10 cellular contexts compared by ENCODE assay signal in the genomic region with DNA sequence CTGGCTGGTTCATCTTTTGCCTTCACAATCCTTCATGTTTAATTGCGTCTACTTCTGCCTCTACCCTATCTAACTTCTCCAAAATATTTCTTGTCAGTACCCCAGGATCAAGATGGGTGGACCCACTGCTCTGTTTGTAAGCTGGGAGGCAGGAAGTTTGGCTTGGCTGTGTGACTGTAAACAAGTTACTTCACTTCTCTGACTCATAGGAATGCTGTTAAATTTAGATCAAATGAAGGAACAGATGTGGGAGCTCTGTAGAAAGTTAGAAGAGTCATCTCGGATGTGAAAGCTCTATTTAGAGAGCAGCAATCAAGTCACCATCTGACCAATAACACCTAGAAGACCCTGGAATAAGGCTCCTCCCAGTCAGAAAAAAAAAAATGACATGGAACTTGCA. TPM values are rescaled to one million over a fixed set of nuclear protein-coding genes. Genes with fewer than 3 reads are reported as not detected.
DNase-seq lines count a peak whose midpoint lies in the region; ATAC-seq and TF ChIP-seq lines count a peak whose summit lies in the region.
"Had no signal": no experiment of that assay in that cellular context is flagged by ENCODE, and none has a peak within 500 bp of the region (broad histone marks: within the 10 kb centered on the region; RNA-seq: fewer than 3 reads in every experiment).

No MANE protein-coding gene starts in this region.

- H3K36me3 Mint-ChIP-seq in endodermal cell (ENCODE audit: low read depth), result no peaks in the 10 kb centered on the region
- H3K36me3 Mint-ChIP-seq: activated CD8-positive, alpha-beta memory T cell treated with anti-CD3 and anti-CD28 coated beads, Interleukin-2, amount 10 ng/mL, durations not matched to agents 7 days and 5 days; CD4-positive, alpha-beta memory T cell had no signal

- H3K27ac ChIP-seq in muscle layer of duodenum (ENCODE audit: low read length), result peak overlapping the region; percentile 24
- no peak overlapping the region for H3K27ac ChIP-seq in endodermal cell (ENCODE audit: low read depth, low read length)

- H3K36me3 ChIP-seq in muscle layer of duodenum (ENCODE audit: control insufficient read depth in 1 of 2, insufficient read depth in 2 of 2, low read length in 2 of 2) (no peaks in the 10 kb centered on the region), H7 (replicated peaks; ENCODE audit: control insufficient read depth, insufficient read depth, low read length) (no peaks in the 10 kb centered on the region), endodermal cell (ENCODE audit: control insufficient read depth, insufficient read depth, low read length) (no peaks in the 10 kb centered on the region)

- no peaks in the 10 kb centered on the region for H3K9me3 Mint-ChIP-seq in endodermal cell
- H3K9me3 Mint-ChIP-seq: CD4-positive, alpha-beta memory T cell had no signal

- ATAC-seq in GM21526 (IDR thresholded peaks at IDR 0.05; ENCODE audit: low FRiP score, unreplicated experiment), result no peak
- ATAC-seq: activated CD8-positive, alpha-beta memory T cell treated with anti-CD3 and anti-CD28 coated beads, Interleukin-2, amount 10 ng/mL, durations not matched to agents 7 days and 5 days had no signal

- H3K27me3 Mint-ChIP-seq in endodermal cell (ENCODE audit: insufficient read depth), result peaks cover under 1% of the 10 kb centered on the region

- no peak overlapping the region for H3K27ac Mint-ChIP-seq in endodermal cell
- H3K27ac Mint-ChIP-seq: activated CD8-positive, alpha-beta memory T cell treated with anti-CD3 and anti-CD28 coated beads, Interleukin-2, amount 10 ng/mL, durations not matched to agents 7 days and 5 days had no signal

- H3K4me1 ChIP-seq in muscle layer of duodenum (ENCODE audit: control insufficient read depth in 1 of 2, insufficient read depth in 2 of 2, low read length in 2 of 2) (peaks cover 7% of the 10 kb centered on the region in 2 donors), endodermal cell (ENCODE audit: control insufficient read depth, insufficient read depth, low read length) (peaks cover 14% of the 10 kb centered on the region)

- no peak overlapping the region for H3K4me3 Mint-ChIP-seq in endodermal cell
- H3K4me3 Mint-ChIP-seq: activated CD8-positive, alpha-beta memory T cell treated with anti-CD3 and anti-CD28 coated beads, Interleukin-2, amount 10 ng/mL, durations not matched to agents 7 days and 5 days; CD4-positive, alpha-beta memory T cell had no signal

- DNase-seq in AG08396 (ENCODE audit: low spot score), result peak; percentile 63
- DNase-seq in NCI-H460 (ENCODE audit: extremely low read depth, low read depth), result peak; percentile 89
- DNase-seq in epithelial cell of proximal tubule (ENCODE audit: low read depth), result peak; percentile 79
- DNase-seq in SW480 (ENCODE audit: low spot score), result no peak
- no peak for DNase-seq in H7
- no peak for DNase-seq in endodermal cell
- DNase-seq: activated CD8-positive, alpha-beta memory T cell treated with anti-CD3 and anti-CD28 coated beads, Interleukin-2, amount 10 ng/mL, durations not matched to agents 7 days and 5 days; CD4-positive, alpha-beta memory T cell had no signal

- H3K9me3 ChIP-seq in muscle layer of duodenum (ENCODE audit: control insufficient read depth in 1 of 2, low read length in 2 of 2), result no peaks in the 10 kb centered on the region
- no peaks in the 10 kb centered on the region for H3K9me3 ChIP-seq in endodermal cell (ENCODE audit: control insufficient read depth, low read length)

- WGBS in endodermal cell (ENCODE audit: insufficient coverage in 1 of 2, insufficient read length in 1 of 2), 2 experiments, result 89% methylated on average over 2 of the region's 2 CpGs; no CpG with 5 or more reads in 1 of the 2 experiments

- H3K9ac ChIP-seq in endodermal cell (ENCODE audit: extremely low read depth, low read length, poor library complexity, severe bottlenecking), result no peak overlapping the region

- no peaks in the 10 kb centered on the region for H3K27me3 ChIP-seq in muscle layer of duodenum (ENCODE audit: low read depth, low read length)
- H3K27me3 ChIP-seq in H7 (ENCODE audit: control insufficient read depth, insufficient read depth, low read length), result no peaks in the 10 kb centered on the region
- no peaks in the 10 kb centered on the region for H3K27me3 ChIP-seq in endodermal cell (ENCODE audit: control insufficient read depth, insufficient read depth, low read length, poor library complexity, severe bottlenecking)

- H3K4me1 Mint-ChIP-seq in endodermal cell, result peaks cover 29% of the 10 kb centered on the region
- H3K4me1 Mint-ChIP-seq: activated CD8-positive, alpha-beta memory T cell treated with anti-CD3 and anti-CD28 coated beads, Interleukin-2, amount 10 ng/mL, durations not matched to agents 7 days and 5 days; CD4-positive, alpha-beta memory T cell had no signal

- TF ChIP-seq CTCF in epithelial cell of proximal tubule (conservative IDR thresholded peaks at IDR 0.05; ENCODE audit: low read depth, low read length) (no peak), endodermal cell (conservative IDR thresholded peaks at IDR 0.05) (no peak)

- peak overlapping the region; percentile 26 for H3K4me3 ChIP-seq in epithelial cell of proximal tubule (ENCODE audit: low read depth, low read length)
- H3K4me3 ChIP-seq in muscle layer of duodenum (ENCODE audit: low read depth in 1 of 2, low read length in 2 of 2), result no peak overlapping the region
- no peak overlapping the region for H3K4me3 ChIP-seq in H7 (ENCODE audit: insufficient read depth, low read depth, low read length)
- no peak overlapping the region for H3K4me3 ChIP-seq in endodermal cell (ENCODE audit: low read length)

RNA-seq across cellular contexts. Expression of a gene that starts 55.2 kb away (rescaled TPM):
- 7.2 and 7.3 TPM in 2 replicates for total RNA-seq in NCI-H460 (2014; rRNA removed; shearing (Covaris generic))
- polyA plus RNA-seq in NCI-H460 (2014; cell fraction: nucleus; rRNA removed), result 10.1 and 11.6 TPM in 2 replicates
- 8.4 and 12.9 TPM in 2 replicates for total RNA-seq in epithelial cell of proximal tubule
- 4.5 and 5.7 TPM in 2 replicates for total RNA-seq in H7 (2014; rRNA removed; shearing (Covaris generic))
- 10 to 100 TPM; 49.4 to 58.6 TPM for total RNA-seq in endodermal cell
- 25.0 TPM for polyA plus RNA-seq in endodermal cell (2013, experiment 1 of 2)
- polyA plus RNA-seq in endodermal cell (2013, experiment 2 of 2), result 24.1 TPM

Comparison
In these comparisons a context has a peak if more than half of its experiments do, and no peak if none do; other contexts are left out.
1. DNase-seq: peak in AG08396 (single experiment), NCI-H460 (single experiment) and epithelial cell of proximal tubule (single experiment); none in SW480 (single experiment), H7 (single experiment) and endodermal cell (single experiment).